ENCODE assay signal across 1 cellular context in genomic region chr9:21853414-21853813, GRCh38.
TF ChIP-seq lines count a peak whose summit lies in the region.

No MANE protein-coding gene starts in this region.

TF ChIP-seq in HepG2, 621 proteins besides CTCF, POLR2A, EP300 and RAD21 (continued from another document and continues in another):
- TF ChIP-seq AHDC1 (CRISPR knock-in tag; IDR thresholded peaks at IDR 0.05; ENCODE audit: borderline replicate concordance) (0 out of 2 replicates have a peak, but pooled peaks have one; percentile 43), TEAD3 (CRISPR knock-in tag; optimal IDR thresholded peaks at IDR 0.05; ENCODE audit: borderline replicate concordance) (peak; percentile 22), CEBPG (CRISPR knock-in tag; IDR thresholded peaks at IDR 0.05) (0 out of 2 replicates have a peak, but pooled peaks have one; percentile 8), ZNF816 (CRISPR knock-in tag; IDR thresholded peaks at IDR 0.05; ENCODE audit: borderline replicate concordance) (no peak), PAXIP1 (CRISPR knock-in tag; conservative IDR thresholded peaks at IDR 0.05) (peak; percentile 75), XBP1 (CRISPR knock-in tag; IDR thresholded peaks at IDR 0.05) (no peak), ARID3A (IDR thresholded peaks at IDR 0.05; ENCODE audit: low read depth, low read length) (peak; percentile 61; the same call in 1 of the 2 replicates), MTF2 (CRISPR knock-in tag; IDR thresholded peaks at IDR 0.05; ENCODE audit: borderline replicate concordance) (no peak), ZKSCAN8 (CRISPR knock-in tag; IDR thresholded peaks at IDR 0.05; ENCODE audit: borderline replicate concordance) (no peak), CREB1 (IDR thresholded peaks at IDR 0.05) (no peak), CREB1 (CRISPR knock-in tag; IDR thresholded peaks at IDR 0.05) (0 out of 2 replicates have a peak, but pooled peaks have one; percentile 29), SNRNP70 (IDR thresholded peaks at IDR 0.05; ENCODE audit: low read depth, low read length) (no peak), ARID5B (CRISPR knock-in tag; IDR thresholded peaks at IDR 0.05) (peak; percentile 62), FOXP1 (IDR thresholded peaks at IDR 0.05) (0 out of 2 replicates have a peak, but pooled peaks have one; percentile 20), FOXP1 (CRISPR knock-in tag; IDR thresholded peaks at IDR 0.05) (peak; percentile 71), ZFP41 (CRISPR knock-in tag; IDR thresholded peaks at IDR 0.05; ENCODE audit: borderline replicate concordance) (no peak), FOXA3 (CRISPR knock-in tag; IDR thresholded peaks at IDR 0.05) (peak; percentile 48; the same call in 1 of the 2 replicates), KAT8 (CRISPR knock-in tag; IDR thresholded peaks at IDR 0.05) (0 out of 2 replicates have a peak, but pooled peaks have one; percentile 27), ELF3 (CRISPR knock-in tag; IDR thresholded peaks at IDR 0.05) (0 out of 2 replicates have a peak, but pooled peaks have one; percentile 27), NCOR1 (IDR thresholded peaks at IDR 0.05; ENCODE audit: borderline replicate concordance, low read length) (peak; percentile 45; the same call in 1 of the 2 replicates), SPEN (CRISPR knock-in tag; IDR thresholded peaks at IDR 0.05; ENCODE audit: low read depth) (no peak), ZNF891 (CRISPR knock-in tag; IDR thresholded peaks at IDR 0.05) (no peak), ZEB1 (IDR thresholded peaks at IDR 0.05; ENCODE audit: insufficient replicate concordance, low read depth) (no peak), HNF4G (IDR thresholded peaks at IDR 0.05; ENCODE audit: borderline replicate concordance, low read depth, low read length) (peak; percentile 39; the same call in 1 of the 2 replicates), HNF4G (CRISPR knock-in tag; IDR thresholded peaks at IDR 0.05; ENCODE audit: borderline replicate concordance, low read depth) (no peak), YEATS2 (CRISPR knock-in tag; IDR thresholded peaks at IDR 0.05; ENCODE audit: borderline replicate concordance) (no peak), SMC3 (IDR thresholded peaks at IDR 0.05; ENCODE audit: low read length) (no peak), AHR (CRISPR knock-in tag; IDR thresholded peaks at IDR 0.05) (no peak), SAP130 (CRISPR knock-in tag; IDR thresholded peaks at IDR 0.05; ENCODE audit: low read depth) (peak; percentile 53; the same call in 1 of the 2 replicates), CEBPZ (IDR thresholded peaks at IDR 0.05; ENCODE audit: low read length) (no peak)
- TF ChIP-seq, protein P1, sequence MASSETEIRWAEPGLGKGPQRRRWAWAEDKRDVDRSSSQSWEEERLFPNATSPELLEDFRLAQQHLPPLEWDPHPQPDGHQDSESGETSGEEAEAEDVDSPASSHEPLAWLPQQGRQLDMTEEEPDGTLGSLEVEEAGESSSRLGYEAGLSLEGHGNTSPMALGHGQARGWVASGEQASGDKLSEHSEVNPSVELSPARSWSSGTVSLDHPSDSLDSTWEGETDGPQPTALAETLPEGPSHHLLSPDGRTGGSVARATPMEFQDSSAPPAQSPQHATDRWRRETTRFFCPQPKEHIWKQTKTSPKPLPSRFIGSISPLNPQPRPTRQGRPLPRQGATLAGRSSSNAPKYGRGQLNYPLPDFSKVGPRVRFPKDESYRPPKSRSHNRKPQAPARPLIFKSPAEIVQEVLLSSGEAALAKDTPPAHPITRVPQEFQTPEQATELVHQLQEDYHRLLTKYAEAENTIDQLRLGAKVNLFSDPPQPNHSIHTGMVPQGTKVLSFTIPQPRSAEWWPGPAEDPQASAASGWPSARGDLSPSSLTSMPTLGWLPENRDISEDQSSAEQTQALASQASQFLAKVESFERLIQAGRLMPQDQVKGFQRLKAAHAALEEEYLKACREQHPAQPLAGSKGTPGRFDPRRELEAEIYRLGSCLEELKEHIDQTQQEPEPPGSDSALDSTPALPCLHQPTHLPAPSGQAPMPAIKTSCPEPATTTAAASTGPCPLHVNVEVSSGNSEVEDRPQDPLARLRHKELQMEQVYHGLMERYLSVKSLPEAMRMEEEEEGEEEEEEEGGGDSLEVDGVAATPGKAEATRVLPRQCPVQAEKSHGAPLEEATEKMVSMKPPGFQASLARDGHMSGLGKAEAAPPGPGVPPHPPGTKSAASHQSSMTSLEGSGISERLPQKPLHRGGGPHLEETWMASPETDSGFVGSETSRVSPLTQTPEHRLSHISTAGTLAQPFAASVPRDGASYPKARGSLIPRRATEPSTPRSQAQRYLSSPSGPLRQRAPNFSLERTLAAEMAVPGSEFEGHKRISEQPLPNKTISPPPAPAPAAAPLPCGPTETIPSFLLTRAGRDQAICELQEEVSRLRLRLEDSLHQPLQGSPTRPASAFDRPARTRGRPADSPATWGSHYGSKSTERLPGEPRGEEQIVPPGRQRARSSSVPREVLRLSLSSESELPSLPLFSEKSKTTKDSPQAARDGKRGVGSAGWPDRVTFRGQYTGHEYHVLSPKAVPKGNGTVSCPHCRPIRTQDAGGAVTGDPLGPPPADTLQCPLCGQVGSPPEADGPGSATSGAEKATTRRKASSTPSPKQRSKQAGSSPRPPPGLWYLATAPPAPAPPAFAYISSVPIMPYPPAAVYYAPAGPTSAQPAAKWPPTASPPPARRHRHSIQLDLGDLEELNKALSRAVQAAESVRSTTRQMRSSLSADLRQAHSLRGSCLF (CRISPR knock-in tag; IDR thresholded peaks at IDR 0.05; ENCODE audit: borderline replicate concordance), result no peak
